Comparison of ENCODE assay signal across 9 cellular contexts in genomic region chrX:48575642-48576041, GRCh38. TPM values are rescaled to one million over a fixed set of nuclear protein-coding genes. Genes with fewer than 3 reads are reported as not detected.
DNase-seq lines count a peak whose midpoint lies in the region; ATAC-seq and TF ChIP-seq lines count a peak whose summit lies in the region.
"Had no signal": no experiment of that assay in that cellular context is flagged by ENCODE, and none has a peak within 500 bp of the region (broad histone marks: within the 10 kb centered on the region; RNA-seq: fewer than 3 reads in every experiment).

No MANE protein-coding gene starts in this region.

- H3K4me1 Mint-ChIP-seq in natural killer cell treated with Interleukin-12 subunit alpha and Interleukin-12 subunit beta and Interleukin-15 and Interleukin-18, amount 100 ng/mL, for 72 hours (ENCODE audit: low read depth in 2 of 2): peaks cover 25 to 43% of the 10 kb centered on the region in 2 donors

- no peaks in the 10 kb centered on the region for H3K27me3 Mint-ChIP-seq in natural killer cell treated with Interleukin-12 subunit alpha and Interleukin-12 subunit beta and Interleukin-15 and Interleukin-18, amount 100 ng/mL, for 72 hours

- H3K36me3 ChIP-seq in BLaER1: peaks cover 44% of the 10 kb centered on the region

- H3K27me3 ChIP-seq in BLaER1: peaks cover 4% of the 10 kb centered on the region; the same call in 1 of the 2 replicates

- peak overlapping the region; percentile 99 to 100 for H3K27ac Mint-ChIP-seq in natural killer cell treated with Interleukin-12 subunit alpha and Interleukin-12 subunit beta and Interleukin-15 and Interleukin-18, amount 100 ng/mL, for 72 hours

- peaks cover 30% of the 10 kb centered on the region for H3K36me3 Mint-ChIP-seq in natural killer cell treated with Interleukin-12 subunit alpha and Interleukin-12 subunit beta and Interleukin-15 and Interleukin-18, amount 100 ng/mL, for 72 hours

- H3K9me3 Mint-ChIP-seq in natural killer cell treated with Interleukin-12 subunit alpha and Interleukin-12 subunit beta and Interleukin-15 and Interleukin-18, amount 100 ng/mL, for 72 hours: no peaks in the 10 kb centered on the region

- H3K27ac ChIP-seq in BLaER1 (peak overlapping the region; percentile 99; the same call in 1 of the 2 replicates), coronary artery (peak overlapping the region; percentile 93 to 96)

- H4K20me1 ChIP-seq in BLaER1: peaks cover 23% of the 10 kb centered on the region

- H3K4me3 Mint-ChIP-seq in natural killer cell treated with Interleukin-12 subunit alpha and Interleukin-12 subunit beta and Interleukin-15 and Interleukin-18, amount 100 ng/mL, for 72 hours: peak overlapping the region; percentile 95

- peaks cover 14% of the 10 kb centered on the region for H3K4me1 ChIP-seq in BLaER1

- DNase-seq in LNCaP clone FGC (ENCODE audit: low read depth): no peak
- DNase-seq in coronary artery (ENCODE audit: low spot score): no peak
- DNase-seq in natural killer cell treated with Interleukin-12 subunit alpha and Interleukin-12 subunit beta and Interleukin-15 and Interleukin-18, amount 100 ng/mL, for 72 hours (ENCODE audit: low spot score): no peak
- DNase-seq in HUDEP-2 (lab: John Stamatoyannopoulos, UW; ENCODE audit: unreplicated experiment in 76 of 76): no peak
- no peak for DNase-seq in DMS 273 (lab: John Stamatoyannopoulos, UW; ENCODE audit: unreplicated experiment)
- DNase-seq: NCI-H1417 had no signal

- H3K4me3 ChIP-seq in BLaER1 (peak overlapping the region; percentile 77), LNCaP clone FGC (ENCODE audit: low read depth, low read length) (peak overlapping the region; percentile 91), coronary artery (peak overlapping the region; percentile 74)

- H3K4me2 ChIP-seq in BLaER1: peak overlapping the region; percentile 85

- H3K9me3 ChIP-seq in BLaER1: no peaks in the 10 kb centered on the region

- no peak for TF ChIP-seq CTCF in LNCaP clone FGC (IDR thresholded peaks at IDR 0.05; ENCODE audit: control insufficient read depth, extremely low read depth, insufficient read depth)
- TF ChIP-seq CTCF in coronary artery (IDR thresholded peaks at IDR 0.05): no peak

- ATAC-seq in natural killer cell treated with Interleukin-12 subunit alpha and Interleukin-12 subunit beta and Interleukin-15 and Interleukin-18, amount 100 ng/mL, for 72 hours: no peak
- ATAC-seq in HG03108 (IDR thresholded peaks at IDR 0.05; ENCODE audit: unreplicated experiment): no peak
- ATAC-seq in HG03097 (IDR thresholded peaks at IDR 0.05; ENCODE audit: low FRiP score, unreplicated experiment): no peak

- H3K9ac ChIP-seq in BLaER1: peak overlapping the region; percentile 99

RNA-seq across cellular contexts. Expression of gene RBM3, which starts 1.4 kb away (rescaled TPM):
- 100 to 1,000 TPM; 329 to 362 TPM for total RNA-seq in natural killer cell treated with Interleukin-12 subunit alpha and Interleukin-12 subunit beta and Interleukin-15 and Interleukin-18, amount 100 ng/mL, for 72 hours

RNA-seq across cellular contexts. Expression of gene WDR13, which starts 21.6 kb away (rescaled TPM):
- total RNA-seq in natural killer cell treated with Interleukin-12 subunit alpha and Interleukin-12 subunit beta and Interleukin-15 and Interleukin-18, amount 100 ng/mL, for 72 hours: 10 to 100 TPM; 39.7 to 64.7 TPM

RNA-seq across cellular contexts. Expression of gene TBC1D25, which starts 36.1 kb away (rescaled TPM):
- 10 to 100 TPM; 31.8 to 37.0 TPM for total RNA-seq in natural killer cell treated with Interleukin-12 subunit alpha and Interleukin-12 subunit beta and Interleukin-15 and Interleukin-18, amount 100 ng/mL, for 72 hours

RNA-seq across cellular contexts. Expression of gene EBP, which starts 54.0 kb away (rescaled TPM):
- 100 to 1,000 TPM; 380 to 399 TPM for total RNA-seq in natural killer cell treated with Interleukin-12 subunit alpha and Interleukin-12 subunit beta and Interleukin-15 and Interleukin-18, amount 100 ng/mL, for 72 hours
